ENCODE assay signal across 9 cellular contexts in genomic region chr12:101642115-101643067, GRCh38. TPM values are rescaled to one million over a fixed set of nuclear protein-coding genes. Genes with fewer than 3 reads are reported as not detected.
DNase-seq lines count a peak whose midpoint lies in the region; ATAC-seq, FAIRE-seq and TF ChIP-seq lines count a peak whose summit lies in the region.
"Had no signal": no experiment of that assay in that cellular context is flagged by ENCODE, and none has a peak within 500 bp of the region (broad histone marks: within the 10 kb centered on the region; RNA-seq: fewer than 3 reads in every experiment).

No MANE protein-coding gene starts in this region.

- no peaks in the 10 kb centered on the region for H3K9me3 ChIP-seq in small intestine (ENCODE audit: control insufficient read depth, low read depth)

- peak overlapping the region in 1 of 2 donors; percentile 10 for H3K4me3 ChIP-seq in small intestine (ENCODE audit: low read depth in 1 of 2, low read length in 2 of 2)

- FAIRE-seq in islet of Langerhans (lab: Jason Lieb, UNC) (peak; percentile 17), small intestine (lab: Jason Lieb, UNC) (no peak), HTR-8/SVneo (lab: Jason Lieb, UNC) (no peak), D721Med (lab: Jason Lieb, UNC) (no peak)
- FAIRE-seq: TTC549 had no signal

- no peak for TF ChIP-seq CTCF in D721Med (IDR thresholded peaks at IDR 0.05; ENCODE audit: insufficient read depth, missing control alignments)

- WGBS in small intestine, 3 donors: 15 to 16% (median 16%) methylated on average over 36 of the region's 36 CpGs

- DNase-seq in NCI-H510A treated with DMSO at 0.1 percent for 48 hours (lab: John Stamatoyannopoulos, UW) (peak; percentile 47), NCI-H510A (lab: John Stamatoyannopoulos, UW) (no peak), small intestine (peak; percentile 82), DMS153 treated with DMSO at 0.1 percent for 48 hours (lab: John Stamatoyannopoulos, UW; ENCODE audit: unreplicated experiment) (no peak), HTR-8/SVneo (ENCODE audit: insufficient read length, low spot score) (no peak), D721Med (ENCODE audit: insufficient read length, low spot score) (no peak)
- no peak for DNase-seq in activated naive CD8-positive, alpha-beta T cell treated with anti-CD3 and anti-CD28 coated beads, Interleukin-2, amount 50 U/mL, for 24 hours

- H3K27ac Mint-ChIP-seq in activated naive CD8-positive, alpha-beta T cell treated with anti-CD3 and anti-CD28 coated beads, Interleukin-2, amount 50 U/mL, for 24 hours: no peak overlapping the region

- peaks cover 7% of the 10 kb centered on the region for H3K4me1 Mint-ChIP-seq in activated naive CD8-positive, alpha-beta T cell treated with anti-CD3 and anti-CD28 coated beads, Interleukin-2, amount 50 U/mL, for 24 hours

- no peaks in the 10 kb centered on the region for H3K36me3 ChIP-seq in small intestine (ENCODE audit: control insufficient read depth in 2 of 2, insufficient read depth in 2 of 2, low read length in 2 of 2)

- no peaks in the 10 kb centered on the region for H3K9me3 Mint-ChIP-seq in activated naive CD8-positive, alpha-beta T cell treated with anti-CD3 and anti-CD28 coated beads, Interleukin-2, amount 50 U/mL, for 24 hours

- no peaks in the 10 kb centered on the region for H3K36me3 Mint-ChIP-seq in activated naive CD8-positive, alpha-beta T cell treated with anti-CD3 and anti-CD28 coated beads, Interleukin-2, amount 50 U/mL, for 24 hours (ENCODE audit: low read depth)

- H3K27ac ChIP-seq in small intestine (ENCODE audit: low read depth in 1 of 2, low read length in 1 of 2): no peak overlapping the region

- ATAC-seq in activated naive CD8-positive, alpha-beta T cell treated with anti-CD3 and anti-CD28 coated beads, Interleukin-2, amount 50 U/mL, for 24 hours: no peak

- H3K27me3 ChIP-seq in small intestine (ENCODE audit: control insufficient read depth in 2 of 2, insufficient read depth in 2 of 2, low read length in 2 of 2): peaks cover 0 to 5% of the 10 kb centered on the region in 2 donors

- H3K4me1 ChIP-seq in small intestine (ENCODE audit: control insufficient read depth in 2 of 2, insufficient read depth in 1 of 2, low read depth in 1 of 2, low read length in 1 of 2): peaks cover 0 to 3% of the 10 kb centered on the region in 2 donors

- peak overlapping the region; percentile 10 for H3K4me3 Mint-ChIP-seq in activated naive CD8-positive, alpha-beta T cell treated with anti-CD3 and anti-CD28 coated beads, Interleukin-2, amount 50 U/mL, for 24 hours

- peaks cover 25% of the 10 kb centered on the region for H3K27me3 Mint-ChIP-seq in activated naive CD8-positive, alpha-beta T cell treated with anti-CD3 and anti-CD28 coated beads, Interleukin-2, amount 50 U/mL, for 24 hours

RNA-seq across cellular contexts. Expression of gene MYBPC1, which starts 47.6 kb away (rescaled TPM):
- 1 to 10 TPM in 2 of 3 donors, under 1 TPM in 1; 0.16 to 4.7 (median 2.4) TPM for polyA plus RNA-seq in small intestine

RNA-seq across cellular contexts. Expression of gene CHPT1, which starts 55.0 kb away (rescaled TPM):
- 100 to 1,000 TPM in 2 of 3 donors, 10 to 100 TPM in 1; 81.9 to 154 (median 106) TPM for polyA plus RNA-seq in small intestine

Comparison
In these comparisons a context has a peak if more than half of its experiments do, and no peak if none do; other contexts are left out.
1. DNase-seq: peak in NCI-H510A treated with DMSO at 0.1 percent for 48 hours (single experiment) and small intestine (single experiment); none in NCI-H510A (single experiment), activated naive CD8-positive, alpha-beta T cell treated with anti-CD3 and anti-CD28 coated beads, Interleukin-2, amount 50 U/mL, for 24 hours (single experiment), DMS153 treated with DMSO at 0.1 percent for 48 hours (single experiment), HTR-8/SVneo (single experiment) and D721Med (single experiment).